20 cellular contexts compared by ENCODE assay signal in genomic region chr4:84126061-84126787, GRCh38.
DNase-seq lines count a peak whose midpoint lies in the region; ATAC-seq and TF ChIP-seq lines count a peak whose summit lies in the region.
"Had no signal": no experiment of that assay in that cellular context is flagged by ENCODE, and none has a peak within 500 bp of the region (broad histone marks: within the 10 kb centered on the region; RNA-seq: fewer than 3 reads in every experiment).

No MANE protein-coding gene starts in this region.

- no peak overlapping the region for H3K4me3 ChIP-seq in dorsolateral prefrontal cortex
- H3K4me3 ChIP-seq: psoas muscle had no signal

- H3K4me3 Mint-ChIP-seq in WTC11 (peak overlapping the region; percentile 75), nephron progenitor cell (peak overlapping the region; percentile 64)
- H3K4me3 Mint-ChIP-seq: naive thymus-derived CD8-positive, alpha-beta T cell had no signal

- no peaks in the 10 kb centered on the region for H3K9me3 ChIP-seq in ES-I3 (ENCODE audit: control insufficient read depth, insufficient read depth, low read length)
- H3K9me3 ChIP-seq: psoas muscle had no signal

- H3K4me1 ChIP-seq in ES-I3 (ENCODE audit: insufficient read depth, low read length): peaks cover 3% of the 10 kb centered on the region; the same call in 1 of the 2 replicates
- H3K4me1 ChIP-seq: psoas muscle had no signal

- H3K36me3 Mint-ChIP-seq in WTC11 (peaks cover 2% of the 10 kb centered on the region; the same call in 1 of the 2 replicates), nephron progenitor cell (ENCODE audit: low read depth) (peaks cover 6% of the 10 kb centered on the region)

- TF ChIP-seq CTCF in WTC11 (IDR thresholded peaks at IDR 0.05) (no peak), nephron progenitor cell (IDR thresholded peaks at IDR 0.05) (no peak), dorsolateral prefrontal cortex (IDR thresholded peaks at IDR 0.05 in 54 of 56, conservative IDR thresholded peaks at IDR 0.05 in 2 of 56; ENCODE audit: low read depth in 1 of 56, partially characterized antibody in 56 of 56) (no peak)

- POLR2A ChIA-PET in WTC11 (lab: Charles Lee): no interaction called here

- DNase-seq in NCI-H187 (lab: John Stamatoyannopoulos, UW): peak; percentile 24 to 26
- no peak for DNase-seq in WTC11 (ENCODE audit: low spot score)
- no peak for DNase-seq in nephron progenitor cell
- no peak for DNase-seq in A172 (ENCODE audit: low spot score)
- DNase-seq in dorsolateral prefrontal cortex: no peak
- no peak for DNase-seq in stimulated activated CD4-positive, alpha-beta T cell treated with anti-CD3 and anti-CD28 coated beads, Interleukin-4, amount 100 ng/mL, for 1 hour
- DNase-seq: activated CD4-positive, alpha-beta T cell treated with anti-CD3 and anti-CD28 coated beads for 4 hours; activated effector memory CD4-positive, alpha-beta T cell treated with Interleukin-2 at 50 U/mL for 16 hours; AML-193; COR-L47; effector memory CD4-positive, alpha-beta T cell; GF-D8; IMR-90; naive thymus-derived CD8-positive, alpha-beta T cell; NCI-H2029; psoas muscle; small intestine; substantia nigra; SW 1271 had no signal

- H3K9me3 Mint-ChIP-seq in WTC11 (peaks cover 4% of the 10 kb centered on the region; the same call in 1 of the 2 replicates), nephron progenitor cell (peaks cover 19% of the 10 kb centered on the region)

- peak overlapping the region; percentile 47; the same call in 1 of the 2 replicates for H3K9ac ChIP-seq in ES-I3 (ENCODE audit: low read depth, low read length)

- intact Hi-C loops in dorsolateral prefrontal cortex (cut with DNase I): no loop called here

- H3K4me1 Mint-ChIP-seq in WTC11: peaks cover 5% of the 10 kb centered on the region
- H3K4me1 Mint-ChIP-seq in nephron progenitor cell: peaks cover 6% of the 10 kb centered on the region
- H3K4me1 Mint-ChIP-seq: naive thymus-derived CD8-positive, alpha-beta T cell had no signal

- H3K27me3 Mint-ChIP-seq in WTC11 (ENCODE audit: low read depth): no peaks in the 10 kb centered on the region
- H3K27me3 Mint-ChIP-seq in nephron progenitor cell (ENCODE audit: low read depth, poor library complexity): no peaks in the 10 kb centered on the region

- peak; percentile 32; the same call in 1 of the 2 replicates for ATAC-seq in WTC11
- ATAC-seq: naive thymus-derived CD8-positive, alpha-beta T cell; psoas muscle had no signal

- CTCF ChIA-PET in WTC11 (lab: Charles Lee): no interaction called here

- no peaks in the 10 kb centered on the region for H3K36me3 ChIP-seq in ES-I3 (ENCODE audit: insufficient read depth, low read length)

- H3K27ac ChIP-seq in dorsolateral prefrontal cortex: no peak overlapping the region
- H3K27ac ChIP-seq: psoas muscle had no signal

- H3K27me3 ChIP-seq in dorsolateral prefrontal cortex: peaks cover 0 to 12% (median 0%) of the 10 kb centered on the region in 45 donors

- peak overlapping the region; percentile 24 for H3K27ac Mint-ChIP-seq in WTC11
- H3K27ac Mint-ChIP-seq in nephron progenitor cell: no peak overlapping the region
- H3K27ac Mint-ChIP-seq: naive thymus-derived CD8-positive, alpha-beta T cell had no signal

TF ChIP-seq in WTC11, 78 proteins besides CTCF, POLR2A, EP300 and RAD21:
- TF ChIP-seq FOXP1 (CRISPR knock-in tag; IDR thresholded peaks at IDR 0.05; ENCODE audit: borderline replicate concordance) (no peak), HMGA2 (CRISPR knock-in tag; IDR thresholded peaks at IDR 0.05) (0 out of 2 replicates have a peak, but pooled peaks have one; percentile 3)

Comparison
In these comparisons a context has a peak if more than half of its experiments do, and no peak if none do; other contexts are left out.
1. DNase-seq: peak in NCI-H187 (2 of 2); none in WTC11 (single experiment), nephron progenitor cell (single experiment), A172 (single experiment), dorsolateral prefrontal cortex (0 of 10) and stimulated activated CD4-positive, alpha-beta T cell treated with anti-CD3 and anti-CD28 coated beads, Interleukin-4, amount 100 ng/mL, for 1 hour (single experiment).